In genomic region chr17:49567871-49568694, GRCh38 we compare ENCODE assay signal across 8 cellular contexts. TPM values are rescaled to one million over a fixed set of nuclear protein-coding genes. Genes with fewer than 3 reads are reported as not detected.
DNase-seq lines count a peak whose midpoint lies in the region; ATAC-seq and TF ChIP-seq lines count a peak whose summit lies in the region.

No MANE protein-coding gene starts in this region.

- H3K4me3 ChIP-seq in HL-60 (replicated peaks; ENCODE audit: insufficient read depth, low read length) (peak overlapping the region; percentile 37), esophagus muscularis mucosa (peak overlapping the region; percentile 43 to 52 (median 48))

- TF ChIP-seq POLR2A in esophagus muscularis mucosa (IDR thresholded peaks at IDR 0.05; ENCODE audit: low read depth), result no peak

- intact Hi-C loops in esophagus muscularis mucosa (cut with DNase I), result no loop called here

- ATAC-seq in GM21423 (IDR thresholded peaks at IDR 0.05; ENCODE audit: unreplicated experiment), result no peak

- no peak for TF ChIP-seq EP300 in esophagus muscularis mucosa (IDR thresholded peaks at IDR 0.05)

- H3K9me3 ChIP-seq in esophagus muscularis mucosa, result no peaks in the 10 kb centered on the region

- peaks cover 23% of the 10 kb centered on the region for H3K27me3 ChIP-seq in HL-60 (ENCODE audit: insufficient read depth, poor library complexity, severe bottlenecking)
- H3K27me3 ChIP-seq in esophagus muscularis mucosa, result no peaks in the 10 kb centered on the region

- peaks cover 18 to 56% (median 47%) of the 10 kb centered on the region in 4 donors for H3K4me1 ChIP-seq in esophagus muscularis mucosa

- TF ChIP-seq CTCF in HL-60 (IDR thresholded peaks at IDR 0.05; ENCODE audit: insufficient read depth, low read length) (peak; percentile 66), esophagus muscularis mucosa (IDR thresholded peaks at IDR 0.05) (peak; percentile 89 to 99 (median 96))

- H3K27ac ChIP-seq in HL-60 (replicated peaks) (no peak overlapping the region), esophagus muscularis mucosa (replicated peaks in 1 of 4) (peak overlapping the region; percentile 81 to 93 (median 85))

- DNase-seq in GDM1 (lab: John Stamatoyannopoulos, UW), result peak; percentile 57
- peak in 1 of 2 experiments; percentile 85 for DNase-seq in HL-60 (ENCODE audit: low read depth in 1 of 2, low spot score in 1 of 2)
- peak; percentile 40 for DNase-seq in OCI-M2 (lab: John Stamatoyannopoulos, UW; ENCODE audit: unreplicated experiment)
- peak; percentile 86 for DNase-seq in activated T-cell treated with anti-CD3 and anti-CD28 coated beads, Interleukin-2, amount 50 U/mL, for 1 hour
- peak; percentile 97 for DNase-seq in esophagus muscularis mucosa (ENCODE audit: extremely low spot score)
- DNase-seq in myocyte (ENCODE audit: low read depth), result peak; percentile 88
- DNase-seq in stimulated activated CD8-positive, alpha-beta memory T cell treated with anti-CD3 and anti-CD28 coated beads, Interleukin-4, amount 100 ng/mL, for 48 hours, result peak; percentile 95

- 22% methylated on average over 19 of the region's 42 CpGs for WGBS in esophagus muscularis mucosa

- H3K36me3 ChIP-seq in esophagus muscularis mucosa, result no peaks in the 10 kb centered on the region

RNA-seq across cellular contexts. Expression of gene NXPH3, which starts 7.6 kb away (rescaled TPM):
- total RNA-seq in esophagus muscularis mucosa (10 to 100 TPM; 12.6 to 37.8 (median 21.2) TPM), myocyte (not detected in 2 replicates)
- 0.08 TPM for polyA plus RNA-seq in myocyte (2012)

Comparison
In these comparisons a context has a peak if more than half of its experiments do, and no peak if none do; other contexts are left out.
1. RNA of gene NXPH3, which starts 7.6 kb away (total RNA-seq): 12.6 to 37.8 TPM in esophagus muscularis mucosa; not detected in myocyte; every median in the first group is over 10 times any median in the second.